ENCODE assay signal across 12 cellular contexts in the genomic region with DNA sequence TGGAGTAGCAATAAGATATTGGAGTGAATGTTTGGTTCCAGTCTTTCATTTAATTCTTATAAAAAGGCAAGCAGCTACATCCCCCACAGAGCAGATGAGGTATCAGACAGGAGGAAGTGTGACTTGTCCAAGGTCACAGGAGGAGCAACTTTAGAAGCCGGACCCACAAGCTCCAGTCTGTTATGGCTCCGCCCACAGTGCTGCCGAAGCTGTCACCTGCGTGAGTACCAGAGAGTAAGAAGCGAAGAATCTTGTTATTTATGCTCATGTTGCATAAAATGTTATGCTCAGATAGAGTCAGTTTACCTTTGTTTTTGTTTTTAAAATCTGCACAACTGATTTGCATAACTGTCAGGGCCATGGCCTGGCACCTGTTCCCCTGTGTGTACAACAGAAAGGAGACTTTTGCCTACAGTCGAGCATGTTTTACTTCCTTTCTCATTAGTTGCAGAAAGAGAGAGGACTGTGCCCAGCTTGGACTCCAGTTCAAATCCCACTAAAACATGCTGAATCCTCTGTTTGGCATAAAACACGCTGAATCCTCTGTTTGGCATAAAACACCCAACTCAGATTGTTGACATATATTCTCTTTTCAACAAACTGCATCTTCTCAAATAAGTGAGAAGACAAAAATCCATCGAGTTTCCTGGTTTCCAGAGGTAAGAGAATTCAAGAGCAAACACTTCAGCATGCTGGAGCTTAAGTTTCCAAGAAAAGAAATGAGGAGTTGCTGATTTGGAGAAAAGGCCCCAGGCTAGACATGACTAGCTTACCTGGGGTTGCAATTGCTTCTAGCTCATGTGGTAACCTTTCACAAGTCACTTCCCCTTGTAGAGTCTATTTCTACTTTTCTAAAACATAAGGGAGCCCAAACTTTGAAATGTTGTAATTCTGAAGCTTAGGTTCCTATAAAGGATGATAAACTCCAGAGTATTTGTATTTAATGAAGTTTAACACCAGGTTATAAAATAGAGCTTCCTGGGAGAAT.
DNase-seq lines count a peak whose midpoint lies in the region; ATAC-seq and TF ChIP-seq lines count a peak whose summit lies in the region.
"Had no signal": no experiment of that assay in that cellular context is flagged by ENCODE, and none has a peak within 500 bp of the region (broad histone marks: within the 10 kb centered on the region; RNA-seq: fewer than 3 reads in every experiment).

No MANE protein-coding gene starts in this region.

- no peaks in the 10 kb centered on the region for H3K9me3 Mint-ChIP-seq in MCF 10A (ENCODE audit: unreplicated experiment)

- H3K4me1 Mint-ChIP-seq in MCF 10A (ENCODE audit: insufficient read depth, unreplicated experiment) = no peaks in the 10 kb centered on the region

- no peak overlapping the region for H3K9ac ChIP-seq in BLaER1

- no peak overlapping the region for H3K4me3 Mint-ChIP-seq in MCF 10A (ENCODE audit: unreplicated experiment)

- H3K4me3 ChIP-seq in BLaER1 = no peak overlapping the region
- no peak overlapping the region for H3K4me3 ChIP-seq in esophagus muscularis mucosa
- H3K4me3 ChIP-seq: pancreas, tibial artery had no signal

- POLR2A ChIA-PET in MCF 10A (lab: Yijun Ruan, JAX) = no interaction called here

- no peak for TF ChIP-seq POLR2A in esophagus muscularis mucosa (IDR thresholded peaks at IDR 0.05; ENCODE audit: low read depth)

- H3K9me3 ChIP-seq in BLaER1 (peaks cover 5% of the 10 kb centered on the region; the same call in 1 of the 2 replicates), esophagus muscularis mucosa (peaks cover 0 to 2% (median 0%) of the 10 kb centered on the region in 4 donors)
- H3K9me3 ChIP-seq: pancreas, tibial artery had no signal

- H3K27me3 Mint-ChIP-seq in MCF 10A (ENCODE audit: insufficient read depth, unreplicated experiment) = peaks cover 24% of the 10 kb centered on the region

- no peaks in the 10 kb centered on the region for H3K27me3 ChIP-seq in BLaER1
- no peaks in the 10 kb centered on the region for H3K27me3 ChIP-seq in esophagus muscularis mucosa
- H3K27me3 ChIP-seq: pancreas had no signal

- no peaks in the 10 kb centered on the region for H3K36me3 ChIP-seq in BLaER1
- H3K36me3 ChIP-seq in esophagus muscularis mucosa = no peaks in the 10 kb centered on the region
- H3K36me3 ChIP-seq: pancreas, tibial artery had no signal

- H4K20me1 ChIP-seq in BLaER1 = no peaks in the 10 kb centered on the region

- TF ChIP-seq EP300 in esophagus muscularis mucosa (IDR thresholded peaks at IDR 0.05) = no peak

- CTCF ChIA-PET in MCF 10A (lab: Yijun Ruan, JAX) = interaction anchor here (0.6 to 3.5 kb wide), 5 partner anchors 10 to 1389 kb away, joined by 3 to 14 read pairs (median 3); no protein-coding TSS in a partner anchor

- intact Hi-C loops in MCF 10A (cut with micrococcal nuclease) (loop anchor here (5.0 to 10.0 kb wide), 2 partner anchors 447 to 614 kb away; no protein-coding TSS in a partner anchor), esophagus muscularis mucosa (cut with DNase I) (loop anchor here (5.0 kb wide), 2 partner anchors 352 to 447 kb away; no protein-coding TSS in a partner anchor)

- H3K36me3 Mint-ChIP-seq in MCF 10A (ENCODE audit: insufficient read depth, unreplicated experiment) = no peaks in the 10 kb centered on the region

- 89% methylated on average over 8 of the region's 8 CpGs for WGBS in esophagus muscularis mucosa

- TF ChIP-seq CTCF in MCF 10A (IDR thresholded peaks at IDR 0.05; ENCODE audit: unreplicated experiment) (no peak), esophagus muscularis mucosa (IDR thresholded peaks at IDR 0.05) (no peak)

- no TSS peak for BruUV-seq in MCF 10A (replicated peaks; lab: Mats Ljungman, UMichigan)

- peak overlapping the region; percentile 8; the same call in 1 of the 2 replicates for H3K4me2 ChIP-seq in BLaER1

- peak; percentile 71 for ATAC-seq in GM19372 (IDR thresholded peaks at IDR 0.05; ENCODE audit: low read depth, unreplicated experiment)
- peak; percentile 59 for ATAC-seq in HG02938 (IDR thresholded peaks at IDR 0.05; ENCODE audit: unreplicated experiment)
- ATAC-seq: pancreas had no signal

- no peak overlapping the region for H3K27ac Mint-ChIP-seq in MCF 10A (ENCODE audit: low read depth, unreplicated experiment)

- H3K4me1 ChIP-seq in BLaER1 = peaks cover 11% of the 10 kb centered on the region; the same call in 1 of the 2 replicates
- H3K4me1 ChIP-seq in esophagus muscularis mucosa = peaks cover 0 to 30% (median 13%) of the 10 kb centered on the region in 4 donors
- H3K4me1 ChIP-seq: pancreas, tibial artery had no signal

- no peak overlapping the region for H3K27ac ChIP-seq in BLaER1
- H3K27ac ChIP-seq in esophagus muscularis mucosa (replicated peaks in 1 of 4) = no peak overlapping the region
- H3K27ac ChIP-seq: pancreas, tibial artery had no signal

- DNase-seq in NCI-H526 (lab: John Stamatoyannopoulos, UW) (peak; percentile 88 to 93), DMS79 treated with DMSO at 0.1 percent for 48 hours (lab: John Stamatoyannopoulos, UW) (no peak), MCF 10A (ENCODE audit: unreplicated experiment) (no peak), esophagus muscularis mucosa (ENCODE audit: extremely low spot score) (no peak)
- DNase-seq in activated CD4-positive, alpha-beta T cell treated with anti-CD3 and anti-CD28 coated beads, Interleukin-2, amount 50 U/mL, for 48 hours = no peak
- DNase-seq: activated T-cell treated with anti-CD3 and anti-CD28 coated beads, Interleukin-2, amount 50 U/mL, for 1 hour; NCI-H748 treated with DMSO at 0.1 percent for 48 hours; pancreas; tibial artery had no signal

Comparison
In these comparisons a context has a peak if more than half of its experiments do, and no peak if none do; other contexts are left out.
1. DNase-seq: peak in NCI-H526 (2 of 2); none in DMS79 treated with DMSO at 0.1 percent for 48 hours (single experiment), activated CD4-positive, alpha-beta T cell treated with anti-CD3 and anti-CD28 coated beads, Interleukin-2, amount 50 U/mL, for 48 hours (0 of 2), MCF 10A (single experiment) and esophagus muscularis mucosa (single experiment).